In the genomic region with DNA sequence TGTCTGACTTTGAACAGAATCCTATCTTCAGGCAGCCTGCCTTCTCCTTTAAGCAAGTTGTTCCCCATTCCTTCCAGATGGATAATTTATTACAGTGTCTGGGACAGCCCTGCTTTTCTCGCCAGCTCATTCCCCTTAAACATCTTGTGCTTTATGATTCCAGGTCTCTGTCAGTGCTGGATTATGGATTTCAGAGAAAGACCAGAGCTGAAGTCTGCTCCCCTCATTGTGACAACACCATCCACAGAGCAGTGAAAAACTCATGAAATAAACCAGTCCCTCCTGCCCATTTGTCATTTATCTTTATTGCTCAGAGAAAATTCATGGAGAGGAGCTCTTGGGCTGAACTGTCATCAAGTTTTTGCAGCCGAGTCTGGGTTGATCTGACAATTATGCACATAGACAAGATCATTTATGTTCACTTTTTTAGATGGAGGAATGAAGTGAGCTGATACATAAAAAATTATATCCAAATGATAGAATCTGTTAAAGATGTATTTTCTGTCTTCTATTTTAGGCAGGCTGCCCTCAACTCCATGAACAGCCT, we compare ENCODE assay signal across 27 cellular contexts.
"Had no signal": no experiment of that assay in that cellular context is flagged by ENCODE, and none has a peak within 500 bp of the region (broad histone marks: within the 10 kb centered on the region; RNA-seq: fewer than 3 reads in every experiment).

No MANE protein-coding gene starts in this region.

- H3K27me3 ChIP-seq: brain microvascular endothelial cell, Peyer's patch, SJSA1 had no signal

- H3K27ac ChIP-seq: adrenal gland, brain microvascular endothelial cell, KMS-11, Peyer's patch, SJSA1 had no signal

- H3K27ac Mint-ChIP-seq: activated CD4-positive, alpha-beta T cell treated with anti-CD3 and anti-CD28 coated beads, Interleukin-2, amount 10 ng/mL, durations not matched to agents 24 days and 14 days; activated CD8-positive, alpha-beta T cell treated with anti-CD3 and anti-CD28 coated beads for 36 hours; activated naive CD4-positive, alpha-beta T cell treated with anti-CD3 and anti-CD28 coated beads for 36 hours; activated naive CD4-positive, alpha-beta T cell treated with anti-CD3 and anti-CD28 coated beads, Interleukin-2, amount 50 U/mL, for 72 hours; activated T-cell treated with anti-CD3 and anti-CD28 coated beads, Interleukin-2, amount 50 U/mL, for 72 hours; activated T-helper 17 cell treated with anti-CD3 and anti-CD28 coated beads, Interleukin-2, amount 50 U/mL, for 72 hours had no signal

- H3K4me1 ChIP-seq: adrenal gland, Peyer's patch, SJSA1 had no signal

- H3K4me3 Mint-ChIP-seq: activated CD4-positive, alpha-beta T cell treated with anti-CD3 and anti-CD28 coated beads, Interleukin-2, amount 10 ng/mL, durations not matched to agents 24 days and 14 days; activated CD8-positive, alpha-beta T cell treated with anti-CD3 and anti-CD28 coated beads for 36 hours; activated naive CD4-positive, alpha-beta T cell treated with anti-CD3 and anti-CD28 coated beads for 36 hours; activated T-cell treated with anti-CD3 and anti-CD28 coated beads, Interleukin-2, amount 50 U/mL, for 72 hours; activated T-helper 17 cell treated with anti-CD3 and anti-CD28 coated beads, Interleukin-2, amount 50 U/mL, for 72 hours had no signal

- DNase-seq: activated CD4-positive, alpha-beta T cell treated with anti-CD3 and anti-CD28 coated beads, Interleukin-2, amount 10 ng/mL, durations not matched to agents 24 days and 14 days; activated CD4-positive, alpha-beta T cell treated with anti-CD3 and anti-CD28 coated beads, Interleukin-2, amount 50 U/mL, for 4 hours; activated CD8-positive, alpha-beta T cell treated with anti-CD3 and anti-CD28 coated beads for 36 hours; activated effector memory CD4-positive, alpha-beta T cell treated with anti-CD3 and anti-CD28 coated beads, Interleukin-2, amount 50 U/mL, for 16 hours; activated naive CD4-positive, alpha-beta T cell treated with anti-CD3 and anti-CD28 coated beads for 36 hours; activated T-cell treated with anti-CD3 and anti-CD28 coated beads, Interleukin-2, amount 50 U/mL, for 1 hour; activated T-cell treated with anti-CD3 and anti-CD28 coated beads, Interleukin-2, amount 50 U/mL, for 72 hours; adrenal gland; brain microvascular endothelial cell; central memory CD4-positive, alpha-beta T cell; MM.1S; MV-4-11; NCI-H1092; NCI-H1436 treated with DMSO at 0.1 percent for 48 hours; NCI-H2029; NCI-H510A; NCI-H526; NCI-H748 treated with DMSO at 0.1 percent for 48 hours; NK-92 treated with Interleukin-12 subunit alpha and Interleukin-12 subunit beta, amount 100 ng/mL, for 24 hours; PC-3; Peyer's patch; RPMI8226; SHP77 treated with DMSO at 0.1 percent for 48 hours had no signal

- H3K9me3 ChIP-seq: adrenal gland, Peyer's patch, SJSA1 had no signal

- H3K36me3 ChIP-seq: adrenal gland, brain microvascular endothelial cell, Peyer's patch, SJSA1 had no signal

- H3K4me1 Mint-ChIP-seq: activated CD4-positive, alpha-beta T cell treated with anti-CD3 and anti-CD28 coated beads, Interleukin-2, amount 10 ng/mL, durations not matched to agents 24 days and 14 days; activated T-helper 17 cell treated with anti-CD3 and anti-CD28 coated beads, Interleukin-2, amount 50 U/mL, for 72 hours had no signal

- H3K4me3 ChIP-seq: adrenal gland, Peyer's patch, SJSA1 had no signal

- H3K36me3 Mint-ChIP-seq: activated naive CD4-positive, alpha-beta T cell treated with anti-CD3 and anti-CD28 coated beads, Interleukin-2, amount 50 U/mL, for 72 hours had no signal

- H3K4me2 ChIP-seq: KMS-11 had no signal

- H3K9ac ChIP-seq: KMS-11 had no signal

- H3K9me3 Mint-ChIP-seq: activated naive CD4-positive, alpha-beta T cell treated with anti-CD3 and anti-CD28 coated beads for 36 hours; activated T-helper 17 cell treated with anti-CD3 and anti-CD28 coated beads, Interleukin-2, amount 50 U/mL, for 72 hours had no signal
